ENCODE assay signal across 30 cellular contexts in genomic region chr2:80863166-80863714, GRCh38.
"Had no signal": no experiment of that assay in that cellular context is flagged by ENCODE, and none has a peak within 500 bp of the region (broad histone marks: within the 10 kb centered on the region; RNA-seq: fewer than 3 reads in every experiment).

No MANE protein-coding gene starts in this region.

- H3K4me2 ChIP-seq: neural progenitor cell, smooth muscle cell had no signal

- H3K4me3 Mint-ChIP-seq: dendritic cell treated with granulocyte-macrophage colony-stimulating factor and Interleukin-4, amounts not matched to agents 40 ng/mL and 50 ng/mL, for 4 days; endodermal cell; naive thymus-derived CD4-positive, alpha-beta T cell; nephron; neural progenitor cell; stimulated activated naive CD8-positive, alpha-beta T cell treated with anti-CD3 and anti-CD28 coated beads, Interleukin-15, amount 100 ng/mL, for 72 hours had no signal

- H3K27me3 ChIP-seq: gastrocnemius medialis, heart right ventricle, left lung, neural progenitor cell, right atrium auricular region, suprapubic skin, transverse colon, vagina had no signal

- ATAC-seq: esophagus mucosa; gastrocnemius medialis; heart right ventricle; left cardiac atrium; left lung; naive thymus-derived CD4-positive, alpha-beta T cell; sciatic nerve; stimulated activated naive CD8-positive, alpha-beta T cell treated with anti-CD3 and anti-CD28 coated beads, Interleukin-15, amount 100 ng/mL, for 72 hours had no signal

- H2AFZ ChIP-seq: neural progenitor cell had no signal

- DNase-seq: effector CD8-positive, alpha-beta T cell; endodermal cell; foreskin fibroblast; gastrocnemius medialis; heart right ventricle; hippocampal formation; left cardiac atrium; mesendoderm; midbrain; naive thymus-derived CD4-positive, alpha-beta T cell; nucleus accumbens; stimulated activated CD4-positive, alpha-beta T cell treated with anti-CD3 and anti-CD28 coated beads, Interleukin-12 subunit alpha, Interleukin-12 subunit beta, amount 100 ng/mL, for 4 hours; stimulated activated CD4-positive, alpha-beta T cell treated with anti-CD3 and anti-CD28 coated beads, Interleukin-1b, Interleukin-23, amount 100 ng/mL, for 48 hours; stimulated activated CD4-positive, alpha-beta T cell treated with anti-CD3 and anti-CD28 coated beads, Interleukin-4, amount 100 ng/mL, for 1 hour; stimulated activated CD8-positive, alpha-beta memory T cell treated with anti-CD3 and anti-CD28 coated beads, Interleukin-4, amount 100 ng/mL, for 48 hours; stimulated activated naive CD4-positive, alpha-beta T cell; stimulated activated naive CD8-positive, alpha-beta T cell treated with anti-CD3 and anti-CD28 coated beads, Interleukin-15, amount 100 ng/mL, for 72 hours; transverse colon had no signal

- H3K27me3 Mint-ChIP-seq: dendritic cell treated with granulocyte-macrophage colony-stimulating factor and Interleukin-4, amounts not matched to agents 40 ng/mL and 50 ng/mL, for 4 days; naive thymus-derived CD4-positive, alpha-beta T cell; stimulated activated naive CD8-positive, alpha-beta T cell treated with anti-CD3 and anti-CD28 coated beads, Interleukin-15, amount 100 ng/mL, for 72 hours had no signal

- H3K9me3 ChIP-seq: gastrocnemius medialis, prostate gland, right atrium auricular region, transverse colon, vagina had no signal

- H3K9me3 Mint-ChIP-seq: endodermal cell, nephron, neural progenitor cell had no signal

- H3K27ac ChIP-seq: epithelial cell of prostate, gastrocnemius medialis, heart right ventricle, left lung, neural progenitor cell, prostate gland, right atrium auricular region, suprapubic skin, transverse colon, vagina had no signal

- H3K36me3 Mint-ChIP-seq: naive thymus-derived CD4-positive, alpha-beta T cell; neural progenitor cell had no signal

- H3K4me3 ChIP-seq: gastrocnemius medialis, heart right ventricle, left lung, neural progenitor cell, prostate gland, right atrium auricular region, smooth muscle cell, suprapubic skin, transverse colon, vagina had no signal

- H3K36me3 ChIP-seq: gastrocnemius medialis, heart right ventricle, left lung, neural progenitor cell, prostate gland, right atrium auricular region, suprapubic skin, transverse colon, vagina had no signal

- H3K9ac ChIP-seq: neural progenitor cell had no signal

- H3K4me1 Mint-ChIP-seq: naive thymus-derived CD4-positive, alpha-beta T cell; neural progenitor cell; stimulated activated naive CD8-positive, alpha-beta T cell treated with anti-CD3 and anti-CD28 coated beads, Interleukin-15, amount 100 ng/mL, for 72 hours had no signal

- H3K4me1 ChIP-seq: gastrocnemius medialis, heart right ventricle, left lung, prostate gland, right atrium auricular region, suprapubic skin, transverse colon, vagina had no signal

- H3K27ac Mint-ChIP-seq: dendritic cell treated with granulocyte-macrophage colony-stimulating factor and Interleukin-4, amounts not matched to agents 40 ng/mL and 50 ng/mL, for 4 days; endodermal cell; naive thymus-derived CD4-positive, alpha-beta T cell; stimulated activated naive CD8-positive, alpha-beta T cell treated with anti-CD3 and anti-CD28 coated beads, Interleukin-15, amount 100 ng/mL, for 72 hours had no signal
